8 cellular contexts compared by ENCODE assay signal in the genomic region with DNA sequence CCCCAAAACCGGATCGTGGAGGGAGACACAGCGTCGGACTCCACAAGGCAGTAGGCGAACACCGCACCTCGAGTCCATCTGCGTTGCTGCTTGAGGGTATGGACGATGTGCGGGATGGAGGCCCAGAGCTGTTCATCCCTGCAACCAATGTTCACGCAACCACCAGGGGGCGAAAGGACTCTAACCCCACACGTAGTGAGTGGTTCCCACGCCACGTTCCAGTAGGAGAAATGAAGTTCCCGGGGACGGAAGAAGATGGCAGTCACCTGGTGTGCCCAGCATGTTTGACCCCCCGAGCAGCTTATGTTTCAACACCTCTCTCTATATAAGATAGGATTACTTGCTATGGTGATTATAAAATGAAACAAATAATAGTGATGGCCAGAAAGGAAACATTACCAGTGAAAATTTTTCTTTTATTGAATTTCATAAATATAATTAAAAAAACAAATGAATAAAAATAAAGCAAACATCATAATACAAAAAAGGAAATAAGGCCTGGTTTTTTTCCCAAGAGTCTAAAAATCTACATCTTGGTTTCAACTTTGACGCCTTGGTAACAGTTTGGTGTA.
A peak's percentile ranks its signal among the peaks of the same experiment; 100 is the strongest.
DNase-seq lines count a peak whose midpoint lies in the region; ATAC-seq and TF ChIP-seq lines count a peak whose summit lies in the region.

No MANE protein-coding gene starts in this region.

- no peaks in the 10 kb centered on the region for H3K27me3 ChIP-seq in cardiac muscle cell

- ATAC-seq in HG03571 (IDR thresholded peaks at IDR 0.05; ENCODE audit: unreplicated experiment): no peak

- no peaks in the 10 kb centered on the region for H3K36me3 Mint-ChIP-seq in activated naive CD8-positive, alpha-beta T cell treated with anti-CD3 and anti-CD28 coated beads for 36 hours

- TF ChIP-seq CTCF in cardiac muscle cell (IDR thresholded peaks at IDR 0.05; ENCODE audit: low read depth, low read length): peak; percentile 82

- H3K9me3 ChIP-seq in cardiac muscle cell (ENCODE audit: low read depth): no peaks in the 10 kb centered on the region

- no peaks in the 10 kb centered on the region for H3K4me1 ChIP-seq in cardiac muscle cell (ENCODE audit: low read depth)

- H3K4me3 ChIP-seq in cardiac muscle cell: no peak overlapping the region

- H3K27ac Mint-ChIP-seq in activated naive CD8-positive, alpha-beta T cell treated with anti-CD3 and anti-CD28 coated beads for 36 hours: no peak overlapping the region

- no peak overlapping the region for H3K4me3 Mint-ChIP-seq in activated naive CD8-positive, alpha-beta T cell treated with anti-CD3 and anti-CD28 coated beads for 36 hours

- DNase-seq in COLO829 (ENCODE audit: low spot score): peak; percentile 81
- peak; percentile 67 for DNase-seq in HPDE6-E6E7 (ENCODE audit: extremely low spot score)
- DNase-seq in activated naive CD8-positive, alpha-beta T cell treated with anti-CD3 and anti-CD28 coated beads for 36 hours: peak; percentile 38
- DNase-seq in cardiac muscle cell (ENCODE audit: low read depth in 1 of 2, low spot score in 1 of 2): peak; percentile 84 to 89
- peak; percentile 71 for DNase-seq in putamen (ENCODE audit: low spot score)
- no peak for DNase-seq in OCI-M2 (lab: John Stamatoyannopoulos, UW; ENCODE audit: unreplicated experiment)

- H3K9me3 Mint-ChIP-seq in activated naive CD8-positive, alpha-beta T cell treated with anti-CD3 and anti-CD28 coated beads for 36 hours: no peaks in the 10 kb centered on the region

- H3K4me1 Mint-ChIP-seq in activated naive CD8-positive, alpha-beta T cell treated with anti-CD3 and anti-CD28 coated beads for 36 hours: peaks cover 3% of the 10 kb centered on the region

- no peaks in the 10 kb centered on the region for H3K36me3 ChIP-seq in cardiac muscle cell

- H3K27me3 Mint-ChIP-seq in activated naive CD8-positive, alpha-beta T cell treated with anti-CD3 and anti-CD28 coated beads for 36 hours: peaks cover 37% of the 10 kb centered on the region

- H3K27ac ChIP-seq in cardiac muscle cell: no peak overlapping the region

TF ChIP-seq in PFSK-1, 5 proteins besides CTCF, POLR2A, EP300 and RAD21:
- no peak for TF ChIP-seq TAF1 (IDR thresholded peaks at IDR 0.05; ENCODE audit: borderline replicate concordance, insufficient read depth, low read length)
- peak; percentile 62 for TF ChIP-seq FOXP2 (optimal IDR thresholded peaks at IDR 0.05; ENCODE audit: borderline replicate concordance, extremely low read depth, extremely low read length, insufficient read depth)
- TF ChIP-seq SIN3A (IDR thresholded peaks at IDR 0.05; ENCODE audit: borderline replicate concordance, insufficient read depth, low read length): no peak
- TF ChIP-seq POLR2AphosphoS5 (IDR thresholded peaks at IDR 0.05; ENCODE audit: low read depth, low read length): no peak
- TF ChIP-seq, protein P1, sequence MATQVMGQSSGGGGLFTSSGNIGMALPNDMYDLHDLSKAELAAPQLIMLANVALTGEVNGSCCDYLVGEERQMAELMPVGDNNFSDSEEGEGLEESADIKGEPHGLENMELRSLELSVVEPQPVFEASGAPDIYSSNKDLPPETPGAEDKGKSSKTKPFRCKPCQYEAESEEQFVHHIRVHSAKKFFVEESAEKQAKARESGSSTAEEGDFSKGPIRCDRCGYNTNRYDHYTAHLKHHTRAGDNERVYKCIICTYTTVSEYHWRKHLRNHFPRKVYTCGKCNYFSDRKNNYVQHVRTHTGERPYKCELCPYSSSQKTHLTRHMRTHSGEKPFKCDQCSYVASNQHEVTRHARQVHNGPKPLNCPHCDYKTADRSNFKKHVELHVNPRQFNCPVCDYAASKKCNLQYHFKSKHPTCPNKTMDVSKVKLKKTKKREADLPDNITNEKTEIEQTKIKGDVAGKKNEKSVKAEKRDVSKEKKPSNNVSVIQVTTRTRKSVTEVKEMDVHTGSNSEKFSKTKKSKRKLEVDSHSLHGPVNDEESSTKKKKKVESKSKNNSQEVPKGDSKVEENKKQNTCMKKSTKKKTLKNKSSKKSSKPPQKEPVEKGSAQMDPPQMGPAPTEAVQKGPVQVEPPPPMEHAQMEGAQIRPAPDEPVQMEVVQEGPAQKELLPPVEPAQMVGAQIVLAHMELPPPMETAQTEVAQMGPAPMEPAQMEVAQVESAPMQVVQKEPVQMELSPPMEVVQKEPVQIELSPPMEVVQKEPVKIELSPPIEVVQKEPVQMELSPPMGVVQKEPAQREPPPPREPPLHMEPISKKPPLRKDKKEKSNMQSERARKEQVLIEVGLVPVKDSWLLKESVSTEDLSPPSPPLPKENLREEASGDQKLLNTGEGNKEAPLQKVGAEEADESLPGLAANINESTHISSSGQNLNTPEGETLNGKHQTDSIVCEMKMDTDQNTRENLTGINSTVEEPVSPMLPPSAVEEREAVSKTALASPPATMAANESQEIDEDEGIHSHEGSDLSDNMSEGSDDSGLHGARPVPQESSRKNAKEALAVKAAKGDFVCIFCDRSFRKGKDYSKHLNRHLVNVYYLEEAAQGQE (IDR thresholded peaks at IDR 0.05; ENCODE audit: insufficient read depth in 1 of 2, low read depth in 2 of 2, low read length in 2 of 2): no peak
